ENCODE assay signal across 8 cellular contexts in the genomic region with DNA sequence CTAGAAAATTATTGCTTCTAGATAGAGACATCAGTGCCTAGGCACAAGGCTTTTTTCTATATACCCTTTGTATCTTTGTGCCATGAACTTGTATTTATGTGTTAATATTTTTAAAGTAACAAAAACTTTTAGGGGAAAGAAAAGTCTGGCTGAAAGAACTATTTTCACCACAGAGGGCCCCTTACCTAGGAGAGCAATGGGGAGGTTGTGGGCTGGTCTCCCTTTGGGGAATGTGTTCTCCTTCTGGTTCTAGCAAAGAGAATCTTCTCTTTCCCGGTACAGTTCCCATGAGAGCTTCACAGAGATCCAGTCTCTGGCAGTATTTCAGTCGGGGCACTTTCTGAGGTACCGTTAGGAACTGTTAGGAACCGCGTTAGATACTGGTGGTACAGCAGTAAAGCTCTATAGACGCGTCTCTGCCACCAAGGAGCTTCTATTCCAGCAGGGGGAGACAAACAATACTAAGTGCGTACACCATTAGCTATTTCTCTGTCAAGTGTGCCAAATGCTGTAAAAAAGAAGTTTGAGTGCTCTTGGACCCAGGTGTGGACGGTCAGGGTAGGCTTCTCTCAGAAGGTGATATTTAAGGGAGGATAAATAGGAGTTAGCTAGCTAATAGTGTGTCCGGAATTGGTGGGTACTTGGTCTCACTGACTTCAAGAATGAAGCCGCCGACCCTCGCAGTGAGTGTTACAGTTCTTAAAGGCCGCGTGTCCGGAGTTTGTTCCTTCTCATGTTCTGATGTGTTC. TPM values are rescaled to one million over a fixed set of nuclear protein-coding genes. Genes with fewer than 3 reads are reported as not detected.
DNase-seq lines count a peak whose midpoint lies in the region; ATAC-seq and TF ChIP-seq lines count a peak whose summit lies in the region.

No MANE protein-coding gene starts in this region.

- H3K9ac ChIP-seq in endodermal cell (ENCODE audit: extremely low read depth, low read length, poor library complexity, severe bottlenecking) (no peak overlapping the region), mesendoderm (ENCODE audit: low read length) (no peak overlapping the region)

- peak; percentile 89 for TF ChIP-seq CTCF in AG10803 (conservative IDR thresholded peaks at IDR 0.05; ENCODE audit: low read length)
- TF ChIP-seq CTCF in endodermal cell (conservative IDR thresholded peaks at IDR 0.05), result peak; percentile 86

- no peak overlapping the region for H3K23ac ChIP-seq in mesendoderm (ENCODE audit: low read length)

- 49 to 57% methylated on average over 15 to 16 of the region's 16 CpGs for WGBS in endodermal cell (ENCODE audit: insufficient coverage in 1 of 2, insufficient read length in 1 of 2), 2 experiments
- WGBS in mesendoderm (ENCODE audit: extremely low coverage, insufficient coverage, low lambda C conversion rate), result no CpG with 5 or more reads among the region's 16 CpGs

- H3K27ac ChIP-seq in endodermal cell (ENCODE audit: low read depth, low read length) (no peak overlapping the region), mesendoderm (ENCODE audit: low read depth, low read length) (no peak overlapping the region)

- no peaks in the 10 kb centered on the region for H3K9me3 ChIP-seq in endodermal cell (ENCODE audit: control insufficient read depth, low read length)

- no peak overlapping the region for H3K27ac Mint-ChIP-seq in endodermal cell

- H3K56ac ChIP-seq in mesendoderm (ENCODE audit: low read length), result no peak overlapping the region

- no peak overlapping the region for H3K4me2 ChIP-seq in mesendoderm (ENCODE audit: low read length)

- H3K27me3 Mint-ChIP-seq in endodermal cell (ENCODE audit: insufficient read depth), result peaks cover 14% of the 10 kb centered on the region

- H4K8ac ChIP-seq in mesendoderm (ENCODE audit: low read depth, low read length), result no peak overlapping the region

- H2BK120ac ChIP-seq in mesendoderm (ENCODE audit: low read depth, low read length), result no peak overlapping the region

- no peak overlapping the region for H2BK15ac ChIP-seq in mesendoderm (replicated peaks; ENCODE audit: low read depth)

- H2AK5ac ChIP-seq in mesendoderm (ENCODE audit: low read length), result no peak overlapping the region

- H3K4me3 ChIP-seq in AG10803 (ENCODE audit: low read length) (no peak overlapping the region), endodermal cell (ENCODE audit: low read length) (no peak overlapping the region), mesendoderm (ENCODE audit: low read length) (no peak overlapping the region)

- H3K4me3 Mint-ChIP-seq in endodermal cell, result no peak overlapping the region

- H3K4me1 Mint-ChIP-seq in endodermal cell, result no peaks in the 10 kb centered on the region

- peaks cover 4% of the 10 kb centered on the region for H3K9me3 Mint-ChIP-seq in endodermal cell

- no peak overlapping the region for H3K4ac ChIP-seq in mesendoderm (ENCODE audit: low read depth, low read length)

- H3K4me1 ChIP-seq in endodermal cell (ENCODE audit: control insufficient read depth, insufficient read depth, low read length) (no peaks in the 10 kb centered on the region), mesendoderm (ENCODE audit: control insufficient read depth, low read depth, low read length) (no peaks in the 10 kb centered on the region)

- H3K18ac ChIP-seq in mesendoderm (ENCODE audit: low read length), result no peak overlapping the region

- no peak overlapping the region for H4K5ac ChIP-seq in mesendoderm (ENCODE audit: low read length)

- no peaks in the 10 kb centered on the region for H3K79me1 ChIP-seq in mesendoderm (ENCODE audit: low read length)

- H3K36me3 ChIP-seq in endodermal cell (ENCODE audit: control insufficient read depth, insufficient read depth, low read length), result no peaks in the 10 kb centered on the region
- no peaks in the 10 kb centered on the region for H3K36me3 ChIP-seq in mesendoderm (ENCODE audit: control insufficient read depth, insufficient read depth, low read length)

- DNase-seq in AG10803 (ENCODE audit: low read depth), result peak; percentile 66
- DNase-seq in NCI-H2196 (lab: John Stamatoyannopoulos, UW; ENCODE audit: unreplicated experiment), result peak; percentile 55
- DNase-seq in activated CD4-positive, alpha-beta T cell treated with anti-CD3 and anti-CD28 coated beads for 4 hours, result peak; percentile 18 to 31
- DNase-seq in endodermal cell, result peak; percentile 76
- DNase-seq in mesendoderm, result peak; percentile 74
- DNase-seq in superior temporal gyrus (ENCODE audit: extremely low spot score), result peak; percentile 85

- ATAC-seq in GM18868 (IDR thresholded peaks at IDR 0.05; ENCODE audit: unreplicated experiment) (peak; percentile 50), GM21360 (IDR thresholded peaks at IDR 0.05; ENCODE audit: unreplicated experiment) (no peak)

- no peak overlapping the region for H2BK5ac ChIP-seq in mesendoderm (ENCODE audit: low read length)

- no peaks in the 10 kb centered on the region for H3K27me3 ChIP-seq in endodermal cell (ENCODE audit: control insufficient read depth, insufficient read depth, low read length, poor library complexity, severe bottlenecking)
- no peaks in the 10 kb centered on the region for H3K27me3 ChIP-seq in mesendoderm (ENCODE audit: insufficient read depth, low read length, poor library complexity)

- no peaks in the 10 kb centered on the region for H3K79me2 ChIP-seq in mesendoderm (ENCODE audit: control insufficient read depth, insufficient read depth, low read length)

- H3K36me3 Mint-ChIP-seq in endodermal cell (ENCODE audit: low read depth), result no peaks in the 10 kb centered on the region

RNA-seq across cellular contexts. Expression of a gene that starts 4.6 kb away (rescaled TPM):
- not detected for total RNA-seq in endodermal cell
- not detected for polyA plus RNA-seq in endodermal cell (2013, experiment 1 of 2)
- polyA plus RNA-seq in endodermal cell (2013, experiment 2 of 2), result not detected
- polyA plus RNA-seq in mesendoderm (2013, experiment 1 of 2), result not detected
- not detected for polyA plus RNA-seq in mesendoderm (2013, experiment 2 of 2)

RNA-seq across cellular contexts. Expression of a gene that starts 40.2 kb away (rescaled TPM):
- 10 to 100 TPM; 25.7 to 43.5 TPM for total RNA-seq in endodermal cell
- polyA plus RNA-seq in endodermal cell (2013, experiment 1 of 2), result 38.2 TPM
- 33.9 TPM for polyA plus RNA-seq in endodermal cell (2013, experiment 2 of 2)
- 22.3 TPM for polyA plus RNA-seq in mesendoderm (2013, experiment 1 of 2)
- polyA plus RNA-seq in mesendoderm (2013, experiment 2 of 2), result 22.7 TPM

RNA-seq across cellular contexts. Expression of a gene that starts 41.4 kb away (rescaled TPM):
- not detected for total RNA-seq in endodermal cell
- polyA plus RNA-seq in endodermal cell (2013, experiment 1 of 2), result not detected
- polyA plus RNA-seq in endodermal cell (2013, experiment 2 of 2), result not detected
- polyA plus RNA-seq in mesendoderm (2013, experiment 1 of 2), result not detected
- polyA plus RNA-seq in mesendoderm (2013, experiment 2 of 2), result 0.03 TPM

Comparison
In these comparisons a context has a peak if more than half of its experiments do, and no peak if none do; other contexts are left out.
1. DNase-seq: peak in every context shown above with its lines; median percentile 85 in superior temporal gyrus; 76 in endodermal cell; 74 in mesendoderm; 66 in AG10803; 55 in NCI-H2196; 24 in activated CD4-positive, alpha-beta T cell treated with anti-CD3 and anti-CD28 coated beads for 4 hours.